In genomic region chr11:59053387-59053786, GRCh38 we compare ENCODE assay signal across 8 cellular contexts. TPM values are rescaled to one million over a fixed set of nuclear protein-coding genes. Genes with fewer than 3 reads are reported as not detected.
DNase-seq lines count a peak whose midpoint lies in the region; ATAC-seq, FAIRE-seq and TF ChIP-seq lines count a peak whose summit lies in the region.

No MANE protein-coding gene starts in this region.

- FAIRE-seq in GM12892 (lab: Jason Lieb, UNC): peak; percentile 97

- peak; percentile 63 for TF ChIP-seq CTCF in 22Rv1 (IDR thresholded peaks at IDR 0.05)

- peaks cover 13% of the 10 kb centered on the region for H3K4me1 Mint-ChIP-seq in T-helper 17 cell

- H3K27me3 Mint-ChIP-seq in T-helper 17 cell: peaks cover 46% of the 10 kb centered on the region

- H3K27ac Mint-ChIP-seq in T-helper 17 cell: no peak overlapping the region

- peak; percentile 62 for ATAC-seq in HG03342 (IDR thresholded peaks at IDR 0.05; ENCODE audit: unreplicated experiment)
- ATAC-seq in T-helper 17 cell: peak; percentile 75

- no peak for TF ChIP-seq POLR2A in GM12892 (IDR thresholded peaks at IDR 0.05; ENCODE audit: low read depth, low read length)

- H3K27ac ChIP-seq in 22Rv1: 0 out of 2 replicates have a peak overlapping the region, but pooled peaks have one; percentile 31

- no peaks in the 10 kb centered on the region for H3K9me3 ChIP-seq in T-helper 17 cell (ENCODE audit: control insufficient read depth, low read length, poor library complexity, severe bottlenecking)

- peaks cover 2% of the 10 kb centered on the region for H3K36me3 Mint-ChIP-seq in T-helper 17 cell (ENCODE audit: low read depth)

- DNase-seq in GM12892 (ENCODE audit: insufficient read length) (no peak), T-helper 17 cell (peak; percentile 64 to 74 (median 68)), amygdala (lab: John Stamatoyannopoulos, UW) (peak in 36 of 56 donors; percentile 2 to 75 (median 22)), iris pigment epithelial cell (ENCODE audit: low read depth) (peak; percentile 54), HPDE6-E6E7 (ENCODE audit: extremely low spot score) (no peak)
- DNase-seq in stimulated activated CD4-positive, alpha-beta T cell treated with anti-CD3 and anti-CD28 coated beads, Interleukin-1b, Interleukin-23, amount 100 ng/mL, for 24 hours (ENCODE audit: low read depth in 4 of 4, low spot score in 1 of 4): peak; percentile 59 to 77 (median 70)

- no peak overlapping the region for H3K4me3 Mint-ChIP-seq in T-helper 17 cell

RNA-seq across cellular contexts. Expression of gene GLYATL1B, which starts 32.7 kb away (rescaled TPM):
- polyA plus RNA-seq in GM12892 (2012; ENCODE audit: missing spikeins): 1.0 TPM
- not detected for total RNA-seq in T-helper 17 cell

RNA-seq across cellular contexts. Expression of gene FAM111B, which starts 53.6 kb away (rescaled TPM):
- polyA plus RNA-seq in GM12892 (2012; ENCODE audit: missing spikeins): 43.1 TPM
- 1 to 10 TPM; 1.4 to 2.0 TPM for total RNA-seq in T-helper 17 cell

Comparison
In these comparisons a context has a peak if more than half of its experiments do, and no peak if none do; other contexts are left out.
1. DNase-seq: peak in T-helper 17 cell (3 of 3), amygdala (36 of 56), iris pigment epithelial cell (single experiment) and stimulated activated CD4-positive, alpha-beta T cell treated with anti-CD3 and anti-CD28 coated beads, Interleukin-1b, Interleukin-23, amount 100 ng/mL, for 24 hours (4 of 4); none in GM12892 (single experiment) and HPDE6-E6E7 (single experiment).